In genomic region chr11:67211656-67212436, GRCh38 we compare ENCODE assay signal across 23 cellular contexts. TPM values are rescaled to one million over a fixed set of nuclear protein-coding genes. Genes with fewer than 3 reads are reported as not detected.
DNase-seq lines count a peak whose midpoint lies in the region; ATAC-seq, FAIRE-seq and TF ChIP-seq lines count a peak whose summit lies in the region.
"Had no signal": no experiment of that assay in that cellular context is flagged by ENCODE, and none has a peak within 500 bp of the region (broad histone marks: within the 10 kb centered on the region; RNA-seq: fewer than 3 reads in every experiment).

No MANE protein-coding gene starts in this region.

- H3K36me3 ChIP-seq in left ventricle myocardium inferior (peaks cover 71% of the 10 kb centered on the region), GM12878 (ENCODE audit: control insufficient read depth in 2 of 2, insufficient read depth in 2 of 2, low read length in 1 of 2) (peaks cover 6 to 19% of the 10 kb centered on the region in 2 experiments), stomach (peaks cover 29 to 90% (median 86%) of the 10 kb centered on the region in 4 donors)

- H4K20me1 ChIP-seq in GM12878 (ENCODE audit: control insufficient read depth, insufficient read depth), result no peaks in the 10 kb centered on the region

- H3K4me1 Mint-ChIP-seq in nephron progenitor cell, result peaks cover 2% of the 10 kb centered on the region
- H3K4me1 Mint-ChIP-seq: neural crest cell had no signal

- SMC1A ChIA-PET in GM12878 (lab: Charles Lee; ENCODE audit: uncharacterized antibody, unreplicated experiment), result interaction anchor here (0.6 to 1.6 kb wide), 5 partner anchors 10 to 44 kb away, joined by 3 to 4 read pairs (median 3); no protein-coding TSS in a partner anchor

- intact Hi-C loops in Right ventricle myocardium inferior (cut with DNase I), result no loop called here
- intact Hi-C loops in left ventricle myocardium inferior (cut with micrococcal nuclease), result no loop called here
- intact Hi-C loops in GM12878 (cut with micrococcal nuclease; ENCODE audit: unreplicated experiment), result no loop called here
- intact Hi-C loops in stomach (cut with DNase I; ENCODE audit: low total_unique reads), result no loop called here

- no peak for DNase-seq in Right ventricle myocardium inferior (ENCODE audit: missing footprints)
- DNase-seq in left ventricle myocardium inferior, result no peak
- DNase-seq in NOMO-1 treated with DMSO at 0.1 percent for 48 hours (lab: John Stamatoyannopoulos, UW; ENCODE audit: unreplicated experiment), result peak; percentile 82
- no peak for DNase-seq in GM12878 (ENCODE audit: low read depth, low spot score)
- DNase-seq in nephron progenitor cell, result no peak
- DNase-seq in stomach, result no peak
- DNase-seq: activated effector memory CD4-positive, alpha-beta T cell treated with Interleukin-2 at 50 U/mL for 16 hours; EL; KBM-7; NCI-H1417 treated with DMSO at 0.1 percent for 48 hours; NCI-H345; PC-9; stimulated activated CD4-positive, alpha-beta T cell treated with anti-CD3 and anti-CD28 coated beads, Interleukin-1b, Interleukin-23, amount 100 ng/mL, for 48 hours; SW 1271 had no signal

- H3K9me3 ChIP-seq in left ventricle myocardium inferior (replicated peaks) (no peaks in the 10 kb centered on the region), GM12878 (replicated peaks; ENCODE audit: control insufficient read depth, insufficient read depth, low read length) (no peaks in the 10 kb centered on the region), stomach (no peaks in the 10 kb centered on the region)
- H3K9me3 ChIP-seq: A549 had no signal

- H2AFZ ChIP-seq in GM12878 (ENCODE audit: control insufficient read depth, low read depth, low read length), result no peak overlapping the region
- H2AFZ ChIP-seq: PC-9 had no signal

- in situ Hi-C loops in GM12878 (cut with MboI), result no loop called here

- no peaks in the 10 kb centered on the region for H3K27me3 Mint-ChIP-seq in nephron progenitor cell (ENCODE audit: low read depth, poor library complexity)
- H3K27me3 Mint-ChIP-seq: memory B cell had no signal

- CTCF ChIA-PET in GM12878 (lab: Yijun Ruan, JAX), result interaction anchor here (0.6 to 1.6 kb wide), 4 partner anchors 39 to 847 kb away, joined by 3 to 7 read pairs (median 4); no protein-coding TSS in a partner anchor

- H3K36me3 Mint-ChIP-seq in nephron progenitor cell (ENCODE audit: low read depth), result peaks cover 67% of the 10 kb centered on the region

- H3K4me2 ChIP-seq in GM12878 (ENCODE audit: control insufficient read depth, insufficient read depth), result no peak overlapping the region
- H3K4me2 ChIP-seq: A549, PC-9 had no signal

- H3K9me3 Mint-ChIP-seq in nephron progenitor cell, result no peaks in the 10 kb centered on the region
- H3K9me3 Mint-ChIP-seq: memory B cell, neural crest cell had no signal

- no peak overlapping the region for H3K27ac ChIP-seq in left ventricle myocardium inferior (replicated peaks)
- no peak overlapping the region for H3K27ac ChIP-seq in GM12878 (ENCODE audit: control insufficient read depth, insufficient read depth)
- H3K27ac ChIP-seq in stomach, result peak overlapping the region in 2 of 5 donors; percentile 13 to 43
- H3K27ac ChIP-seq: A549, PC-9, VCaP had no signal

- H3K27me3 ChIP-seq in left ventricle myocardium inferior (ENCODE audit: low read depth), result no peaks in the 10 kb centered on the region
- no peaks in the 10 kb centered on the region for H3K27me3 ChIP-seq in GM12878 (replicated peaks in 1 of 2; ENCODE audit: control insufficient read depth in 2 of 2, insufficient read depth in 2 of 2, low read length in 1 of 2)
- H3K27me3 ChIP-seq in stomach, result no peaks in the 10 kb centered on the region

- H3K9ac ChIP-seq in GM12878 (ENCODE audit: control insufficient read depth, insufficient read depth, low read length), result no peak overlapping the region

- WGBS in GM12878 (ENCODE audit: insufficient coverage, insufficient replicate concordance, low lambda C conversion rate, missing lambda C conversion rate), result 100% methylated on average over 2 of the region's 2 CpGs
- 75 to 88% (median 85%) methylated on average over 2 of the region's 2 CpGs for WGBS in stomach, 5 donors

- no peak for FAIRE-seq in GM12878 (lab: Jason Lieb, UNC)
- FAIRE-seq: A549, astrocyte, colon had no signal

- H3K4me3 ChIP-seq in left ventricle myocardium inferior (no peak overlapping the region), GM12878 (no peak overlapping the region), stomach (no peak overlapping the region)
- H3K4me3 ChIP-seq: A549, PC-9 had no signal

- TF ChIP-seq EP300 in GM12878 (IDR thresholded peaks at IDR 0.05; ENCODE audit: borderline replicate concordance in 1 of 2, control insufficient read depth in 1 of 2, low read depth in 2 of 2, low read length in 2 of 2), result no peak
- TF ChIP-seq EP300 in stomach (IDR thresholded peaks at IDR 0.05), result no peak

- TF ChIP-seq CTCF in left ventricle myocardium inferior (IDR thresholded peaks at IDR 0.05; ENCODE audit: borderline replicate concordance) (no peak), GM12878 (IDR thresholded peaks at IDR 0.05 in 2 of 3, conservative IDR thresholded peaks at IDR 0.05 in 1 of 3; ENCODE audit: control insufficient read depth in 2 of 3, extremely low read depth in 1 of 3, insufficient read depth in 1 of 3, low read depth in 3 of 3, low read length in 3 of 3) (no peak), nephron progenitor cell (IDR thresholded peaks at IDR 0.05) (no peak), stomach (IDR thresholded peaks at IDR 0.05) (no peak)

- no peaks in the 10 kb centered on the region; the same call in 1 of the 2 replicates for H3K79me2 ChIP-seq in GM12878 (ENCODE audit: control insufficient read depth, insufficient read depth, low read length)

- ATAC-seq in Right ventricle myocardium inferior (peak; percentile 20), GM12878 (no peak), GM21825 (IDR thresholded peaks at IDR 0.05; ENCODE audit: unreplicated experiment) (no peak), HG02588 (IDR thresholded peaks at IDR 0.05; ENCODE audit: unreplicated experiment) (no peak)
- ATAC-seq: A549, sciatic nerve had no signal

- POLR2A ChIA-PET in GM12878 (lab: Charles Lee), result interaction anchor here (0.6 kb wide), 2 partner anchors 35 to 59 kb away, joined by 4 to 5 read pairs; no protein-coding TSS in a partner anchor

- no peak for TF ChIP-seq POLR2A in GM12878 (IDR thresholded peaks at IDR 0.05; ENCODE audit: low read depth, low read length)
- no peak for TF ChIP-seq POLR2A in stomach (IDR thresholded peaks at IDR 0.05)

- RAD21 ChIA-PET in GM12878 (lab: Charles Lee; ENCODE audit: unreplicated experiment), result interaction anchor here (1.2 kb wide), 1 partner anchor 28 kb away, joined by 4 read pairs; no protein-coding TSS in a partner anchor

- TF ChIP-seq RAD21 in GM12878 (IDR thresholded peaks at IDR 0.05; ENCODE audit: insufficient read depth, low read depth, low read length), result no peak

- H3K27ac Mint-ChIP-seq in nephron progenitor cell, result peak overlapping the region; percentile 15

- no peak overlapping the region for H3K4me3 Mint-ChIP-seq in nephron progenitor cell
- H3K4me3 Mint-ChIP-seq: memory B cell, neural crest cell had no signal

- H3K4me1 ChIP-seq in left ventricle myocardium inferior (no peaks in the 10 kb centered on the region), GM12878 (ENCODE audit: control insufficient read depth, insufficient read depth, low read length) (peaks cover 8% of the 10 kb centered on the region), stomach (peaks cover 0 to 6% (median 0%) of the 10 kb centered on the region in 4 donors)
- H3K4me1 ChIP-seq: A549 had no signal

- BruUV-seq in GM12878 (replicated peaks; lab: Mats Ljungman, UMichigan), result TSS peak; percentile 34

TF ChIP-seq in GM12878, 131 proteins besides CTCF, POLR2A, EP300 and RAD21 (continues in another document):
- TF ChIP-seq BHLHE40 (IDR thresholded peaks at IDR 0.05; ENCODE audit: borderline replicate concordance in 1 of 2, low read depth in 2 of 2, low read length in 1 of 2) (no peak), DPF2 (IDR thresholded peaks at IDR 0.05) (no peak), SREBF1 (IDR thresholded peaks at IDR 0.05; ENCODE audit: low read length) (no peak), BRCA1 (IDR thresholded peaks at IDR 0.05; ENCODE audit: low read depth, low read length) (no peak), TCF12 (IDR thresholded peaks at IDR 0.05; ENCODE audit: low read depth, low read length) (no peak), ZBTB33 (IDR thresholded peaks at IDR 0.05) (no peak)

RNA-seq across cellular contexts. Expression of gene GRK2, which starts 54.4 kb away (rescaled TPM):
- total RNA-seq in Right ventricle myocardium inferior (54.1 TPM), left ventricle myocardium inferior (53.8 TPM), GM12878 (2014; rRNA removed) (135 and 140 TPM in 2 replicates), GM12878 (2014; rRNA removed; fragmentation: Illumina TruSeq; extraction: Trizol) (50.3 and 54.9 TPM in 2 replicates), GM12878 (2021) (152 and 160 TPM in 2 replicates), stomach (100 to 1,000 TPM in 4 of 5 donors, 10 to 100 TPM in 1; 53.8 to 266 (median 131) TPM)
- total RNA-seq in GM12878 (2013; cell fraction: nucleolus; rRNA removed), result 113 and 129 TPM in 2 replicates
- 47.6 TPM for polyA plus RNA-seq in GM12878 (2011; ENCODE audit: low read depth)
- polyA plus RNA-seq in GM12878 (2011; rRNA removed) (52.4 and 77.2 TPM in 2 replicates), GM12878 (2014; fragmentation: Illumina TruSeq; extraction: Trizol) (44.5 and 90.0 TPM in 2 replicates), GM12878 (2014; fragmentation: Nextera tagmentation; extraction: Ambion mirVana) (1 to 10 TPM; 1.0 to 1.3 TPM), GM12878 (2014; rRNA removed) (142 and 155 TPM in 2 replicates), GM12878 (2016; fragmentation: Nextera tagmentation; extraction: Ambion mirVana) (10 to 100 TPM; 31.5 to 34.5 TPM), stomach (10 to 100 TPM; 44.0 to 59.4 (median 46.5) TPM)
- polyA plus RNA-seq in GM12878 (2011; cell fraction: cytosol; rRNA removed), result 84.2 and 124 TPM in 2 replicates
- 373 and 393 TPM in 2 replicates for polyA plus RNA-seq in GM12878 (2011; cell fraction: nucleus; rRNA removed)
- polyA plus RNA-seq in GM12878 (2012), result 130 and 152 TPM in 2 replicates
- polyA minus RNA-seq in GM12878 (2011; rRNA and poly(A)+ RNA removed), result 105 and 117 TPM in 2 replicates
- polyA minus RNA-seq in GM12878 (2011; cell fraction: cytosol; rRNA and poly(A)+ RNA removed), result 65.8 and 85.8 TPM in 2 replicates
- 76.6 and 99.7 TPM in 2 replicates for polyA minus RNA-seq in GM12878 (2011; cell fraction: nucleus; rRNA and poly(A)+ RNA removed)
